8 cellular contexts compared by ENCODE assay signal in the genomic region with DNA sequence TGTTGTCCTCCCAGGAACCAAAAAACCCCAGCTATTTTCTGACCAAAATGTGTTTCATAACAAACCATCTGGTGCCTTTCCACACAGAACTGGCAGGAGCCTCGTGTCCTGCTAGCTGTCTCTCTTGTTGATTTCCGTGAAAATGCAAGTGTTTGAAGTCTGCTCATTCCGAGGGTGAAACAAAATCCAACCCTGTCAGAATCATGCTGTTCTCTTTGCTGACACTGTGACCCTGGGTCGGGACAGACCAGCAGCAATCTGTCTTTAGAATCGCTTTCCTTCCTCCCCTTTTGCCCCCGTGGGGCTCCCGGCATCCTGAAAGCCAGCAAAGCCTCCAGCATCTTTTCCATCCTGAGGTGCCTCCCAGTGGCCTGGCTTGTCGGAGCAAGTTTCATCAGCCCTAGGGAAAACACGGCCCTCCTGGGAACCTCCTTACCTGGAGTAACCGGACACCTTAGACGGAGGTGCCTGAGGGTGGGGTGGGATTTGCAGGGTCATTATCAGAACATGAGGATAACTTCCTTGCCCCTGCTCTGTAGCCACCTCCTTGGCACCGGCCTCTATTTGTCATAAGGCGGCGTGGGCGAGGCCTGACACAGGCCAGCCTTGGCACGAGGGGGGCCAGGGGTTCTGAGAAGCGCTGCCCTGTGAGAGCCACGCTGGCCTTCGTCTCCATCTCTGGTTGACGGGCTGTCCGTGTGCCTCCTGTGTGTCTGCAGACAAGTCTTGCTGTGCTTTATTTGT. TPM values are rescaled to one million over a fixed set of nuclear protein-coding genes. Genes with fewer than 3 reads are reported as not detected.
DNase-seq lines count a peak whose midpoint lies in the region; ATAC-seq, FAIRE-seq and TF ChIP-seq lines count a peak whose summit lies in the region.

No MANE protein-coding gene starts in this region.

- H3K9me3 ChIP-seq in HepG2 (ENCODE audit: low read length) (no peaks in the 10 kb centered on the region), right lobe of liver (no peaks in the 10 kb centered on the region), tibial nerve (no peaks in the 10 kb centered on the region)

- no peak for TF ChIP-seq EP300 in HepG2 (IDR thresholded peaks at IDR 0.05; ENCODE audit: low read depth in 2 of 2, low read length in 2 of 2)
- TF ChIP-seq EP300 in HepG2 (CRISPR knock-in tag; IDR thresholded peaks at IDR 0.05; ENCODE audit: borderline replicate concordance): no peak
- TF ChIP-seq EP300 in tibial nerve (IDR thresholded peaks at IDR 0.05): peak in 1 of 2 donors; percentile 81

- TF ChIP-seq RAD21 in HepG2 (CRISPR knock-in tag; IDR thresholded peaks at IDR 0.05): no peak

- TF ChIP-seq CTCF in HepG2 (CRISPR knock-in tag; IDR thresholded peaks at IDR 0.05) (peak; percentile 33; the same call in 1 of the 2 replicates), right lobe of liver (IDR thresholded peaks at IDR 0.05) (no peak), tibial nerve (IDR thresholded peaks at IDR 0.05) (peak in 1 of 5 experiments; percentile 24)

- H3K4me3 Mint-ChIP-seq in immature natural killer cell: no peak overlapping the region

- H3K4me1 Mint-ChIP-seq in immature natural killer cell: peaks cover 33 to 43% of the 10 kb centered on the region in 2 donors

- H3K36me3 ChIP-seq in HepG2 (replicated peaks in 1 of 2; ENCODE audit: control insufficient read depth in 1 of 2, insufficient read depth in 2 of 2, low read length in 2 of 2) (no peaks in the 10 kb centered on the region; a peak in 1 of 5 replicates), right lobe of liver (peaks cover 0 to 7% (median 3%) of the 10 kb centered on the region in 4 donors), tibial nerve (peaks cover 0 to 13% (median 0%) of the 10 kb centered on the region in 3 donors)

- H3K27me3 Mint-ChIP-seq in immature natural killer cell (ENCODE audit: low read depth in 3 of 3): no peaks in the 10 kb centered on the region

- H3K27ac Mint-ChIP-seq in immature natural killer cell: peak overlapping the region in 5 of 6 donors; percentile 20 to 84 (median 40)

- H3K4me3 ChIP-seq in HepG2 (replicated peaks in 1 of 3; ENCODE audit: insufficient read depth in 1 of 3, low read depth in 2 of 3, low read length in 3 of 3): no peak overlapping the region
- H3K4me3 ChIP-seq in right lobe of liver: no peak overlapping the region
- no peak overlapping the region for H3K4me3 ChIP-seq in tibial nerve

- BruUV-seq in HepG2 (replicated peaks; lab: Mats Ljungman, UMichigan): TSS peak; percentile 42

- 46% methylated on average over 21 of the region's 21 CpGs for WGBS in HepG2 (ENCODE audit: low lambda C conversion rate)
- 54% methylated on average over 15 of the region's 21 CpGs for WGBS in right lobe of liver (ENCODE audit: insufficient coverage, low coverage, low lambda C conversion rate, missing lambda C conversion rate)
- 42 to 45% methylated on average over 20 to 21 of the region's 21 CpGs for WGBS in tibial nerve, 2 donors

- H4K20me1 ChIP-seq in HepG2 (ENCODE audit: insufficient read depth, low read length): no peaks in the 10 kb centered on the region

- no peak for TF ChIP-seq POLR2A in HepG2 (IDR thresholded peaks at IDR 0.05; ENCODE audit: insufficient read depth in 1 of 2, low read depth in 2 of 2, low read length in 2 of 2)
- no peak for TF ChIP-seq POLR2A in right lobe of liver (IDR thresholded peaks at IDR 0.05)
- no peak for TF ChIP-seq POLR2A in tibial nerve (IDR thresholded peaks at IDR 0.05)

- H3K4me1 ChIP-seq in HepG2 (ENCODE audit: insufficient read depth, low read length) (peaks cover 22% of the 10 kb centered on the region), right lobe of liver (peaks cover 2 to 38% (median 18%) of the 10 kb centered on the region in 4 donors), tibial nerve (peaks cover 0 to 69% (median 28%) of the 10 kb centered on the region in 4 donors)

- DNase-seq in HepG2 (ENCODE audit: low spot score) (no peak), right lobe of liver (no peak), astrocyte of the hippocampus (ENCODE audit: low read depth, low spot score) (peak; percentile 71), immature natural killer cell (no peak), tibial nerve (ENCODE audit: low spot score in 2 of 2) (peak; percentile 47 to 73)
- no peak for DNase-seq in effector CD4-positive, alpha-beta T cell

- H3K9me3 Mint-ChIP-seq in immature natural killer cell: no peaks in the 10 kb centered on the region

- H3K79me2 ChIP-seq in HepG2 (ENCODE audit: insufficient read depth, low read length): no peaks in the 10 kb centered on the region

- H3K27ac ChIP-seq in HepG2 (ENCODE audit: extremely low read length, insufficient read depth, low read length) (no peak overlapping the region), right lobe of liver (no peak overlapping the region), tibial nerve (peak overlapping the region; percentile 63 to 91 (median 76))

- in situ Hi-C loops in HepG2 (cut with HindIII; ENCODE audit: extremely low pct_ligation_motif_present, low pct_unique_long_range_greater_than_20kb): loop anchor here (5.0 kb wide), 1 partner anchor 36 kb away; no protein-coding TSS in a partner anchor

- H2AFZ ChIP-seq in HepG2 (ENCODE audit: low read length): no peak overlapping the region

- H3K27me3 ChIP-seq in HepG2 (ENCODE audit: control insufficient read depth in 1 of 2, insufficient read depth in 2 of 2, low read length in 2 of 2) (peaks cover 0 to 3% of the 10 kb centered on the region in 2 experiments; a peak in 1 of 5 replicates), right lobe of liver (no peaks in the 10 kb centered on the region), tibial nerve (no peaks in the 10 kb centered on the region)

- peaks cover 0 to 18% (median 10%) of the 10 kb centered on the region in 3 donors for H3K36me3 Mint-ChIP-seq in immature natural killer cell

- FAIRE-seq in HepG2 (lab: Jason Lieb, UNC): no peak

- intact Hi-C loops in HepG2 (cut with micrococcal nuclease; ENCODE audit: unreplicated experiment): no loop called here
- intact Hi-C loops in right lobe of liver (cut with DNase I): no loop called here

- POLR2A ChIA-PET in HepG2 (lab: Yijun Ruan, JAX): no interaction called here

- no peak overlapping the region; the same call in 1 of the 2 replicates for H3K4me2 ChIP-seq in HepG2 (ENCODE audit: low read depth, low read length)

- CTCF ChIA-PET in HepG2 (lab: Yijun Ruan, JAX; ENCODE audit: low intra/inter-chr PET ratio, low total read pairs): no interaction called here

- H3K9ac ChIP-seq in HepG2 (ENCODE audit: insufficient read depth, low read depth, low read length): no peak overlapping the region

- ATAC-seq in HepG2: 0 out of 3 replicates have a peak, but pooled peaks have one; percentile 5
- ATAC-seq in right lobe of liver: no peak
- no peak for ATAC-seq in HG03175 (IDR thresholded peaks at IDR 0.05; ENCODE audit: unreplicated experiment)
- no peak for ATAC-seq in HG03280 (IDR thresholded peaks at IDR 0.05; ENCODE audit: unreplicated experiment)

RNA-seq across cellular contexts. Expression of gene LDLRAP1, which starts 24.9 kb away (rescaled TPM):
- total RNA-seq in HepG2 (2016; rRNA removed; fragmentation: Illumina TruSeq; extraction: Trizol) (6.3 and 7.2 TPM in 2 replicates), right lobe of liver (10 to 100 TPM; 15.3 to 24.3 (median 16.7) TPM), tibial nerve (10 to 100 TPM; 10.9 to 28.5 (median 14.7) TPM)
- total RNA-seq in HepG2 (2016; cell fraction: cytosol; rRNA removed; fragmentation: Illumina TruSeq; extraction: Trizol; ENCODE audit: low read depth): 1.6 and 1.8 TPM in 2 replicates
- 5.6 and 7.1 TPM in 2 replicates for total RNA-seq in HepG2 (2016; cell fraction: insoluble cytoplasmic fraction; rRNA removed; fragmentation: Illumina TruSeq; extraction: Trizol)
- 5.1 and 6.4 TPM in 2 replicates for total RNA-seq in HepG2 (2016; cell fraction: membrane; rRNA removed; fragmentation: Illumina TruSeq; extraction: Trizol)
- total RNA-seq in HepG2 (2016; cell fraction: nucleus; rRNA removed; fragmentation: Illumina TruSeq; extraction: Trizol): 4.2 and 4.7 TPM in 2 replicates
- polyA plus RNA-seq in HepG2 (2011; rRNA removed) (12.1 and 13.7 TPM in 2 replicates), immature natural killer cell (10 to 100 TPM; 46.5 to 81.5 (median 69.2) TPM)
- 9.5 and 10.4 TPM in 2 replicates for polyA plus RNA-seq in HepG2 (2011; cell fraction: cytosol; rRNA removed)
- polyA plus RNA-seq in HepG2 (2011; cell fraction: nucleus; rRNA removed): 22.0 and 26.7 TPM in 2 replicates
- polyA plus RNA-seq in HepG2 (2012): 7.7 and 7.8 TPM in 2 replicates
- 1.6 and 1.8 TPM in 2 replicates for polyA plus RNA-seq in HepG2 (2016; cell fraction: cytosol; fragmentation: Illumina TruSeq; extraction: Trizol; ENCODE audit: low read depth)
- polyA plus RNA-seq in HepG2 (2016; cell fraction: insoluble cytoplasmic fraction; fragmentation: Illumina TruSeq; extraction: Trizol; ENCODE audit: low read depth): 7.0 and 8.1 TPM in 2 replicates
- 4.6 and 4.8 TPM in 2 replicates for polyA plus RNA-seq in HepG2 (2016; cell fraction: membrane; fragmentation: Illumina TruSeq; extraction: Trizol; ENCODE audit: low read depth)
- polyA plus RNA-seq in HepG2 (2016; cell fraction: nucleus; fragmentation: Illumina TruSeq; extraction: Trizol; ENCODE audit: insufficient read depth, low read depth): 12.0 and 13.6 TPM in 2 replicates
- polyA minus RNA-seq in HepG2 (2011; rRNA and poly(A)+ RNA removed; ENCODE audit: low replicate concordance): 12.3 and 19.3 TPM in 2 replicates
- 6.8 and 10.5 TPM in 2 replicates for polyA minus RNA-seq in HepG2 (2011; cell fraction: cytosol; rRNA and poly(A)+ RNA removed)
- 6.1 and 6.2 TPM in 2 replicates for polyA minus RNA-seq in HepG2 (2011; cell fraction: nucleus; rRNA and poly(A)+ RNA removed)

RNA-seq across cellular contexts. Expression of gene MAN1C1, which starts 48.3 kb away (rescaled TPM):
- total RNA-seq in HepG2 (2016; rRNA removed; fragmentation: Illumina TruSeq; extraction: Trizol) (0.15 and 0.49 TPM in 2 replicates), right lobe of liver (10 to 100 TPM; 10.7 to 38.8 (median 21.0) TPM), tibial nerve (10 to 100 TPM; 14.6 to 25.1 (median 17.5) TPM)
- total RNA-seq in HepG2 (2016; cell fraction: cytosol; rRNA removed; fragmentation: Illumina TruSeq; extraction: Trizol; ENCODE audit: low read depth): 0.26 and 0.30 TPM in 2 replicates
- 0.32 and 0.39 TPM in 2 replicates for total RNA-seq in HepG2 (2016; cell fraction: insoluble cytoplasmic fraction; rRNA removed; fragmentation: Illumina TruSeq; extraction: Trizol)
- total RNA-seq in HepG2 (2016; cell fraction: membrane; rRNA removed; fragmentation: Illumina TruSeq; extraction: Trizol): 0.31 and 0.69 TPM in 2 replicates
- 0.25 and 0.50 TPM in 2 replicates for total RNA-seq in HepG2 (2016; cell fraction: nucleus; rRNA removed; fragmentation: Illumina TruSeq; extraction: Trizol)
- polyA plus RNA-seq in HepG2 (2011; rRNA removed) (0.18 and 0.39 TPM in 2 replicates), immature natural killer cell (1 to 10 TPM in 2 of 3 donors, under 1 TPM in 1; 0.48 to 2.8 (median 1.2) TPM)
- polyA plus RNA-seq in HepG2 (2011; cell fraction: cytosol; rRNA removed): 0.30 and 0.31 TPM in 2 replicates
- polyA plus RNA-seq in HepG2 (2011; cell fraction: nucleus; rRNA removed): 0.23 and 0.45 TPM in 2 replicates
- 0.08 and 0.34 TPM in 2 replicates for polyA plus RNA-seq in HepG2 (2012)
- 0.11 and 0.33 TPM in 2 replicates for polyA plus RNA-seq in HepG2 (2016; cell fraction: cytosol; fragmentation: Illumina TruSeq; extraction: Trizol; ENCODE audit: low read depth)
- polyA plus RNA-seq in HepG2 (2016; cell fraction: insoluble cytoplasmic fraction; fragmentation: Illumina TruSeq; extraction: Trizol; ENCODE audit: low read depth): 0.90 and 1.0 TPM in 2 replicates
- polyA plus RNA-seq in HepG2 (2016; cell fraction: membrane; fragmentation: Illumina TruSeq; extraction: Trizol; ENCODE audit: low read depth): 0.25 and 0.31 TPM in 2 replicates
- polyA plus RNA-seq in HepG2 (2016; cell fraction: nucleus; fragmentation: Illumina TruSeq; extraction: Trizol; ENCODE audit: insufficient read depth, low read depth): 0.79 TPM in 1 of 2 replicates, not detected in the other
- polyA minus RNA-seq in HepG2 (2011; rRNA and poly(A)+ RNA removed; ENCODE audit: low replicate concordance): 0.16 and 0.40 TPM in 2 replicates
- polyA minus RNA-seq in HepG2 (2011; cell fraction: cytosol; rRNA and poly(A)+ RNA removed): not detected in 2 replicates
- polyA minus RNA-seq in HepG2 (2011; cell fraction: nucleus; rRNA and poly(A)+ RNA removed): 0.26 TPM in 1 of 2 replicates, not detected in the other

Comparison
In these comparisons a context has a peak if more than half of its experiments do, and no peak if none do; other contexts are left out.
1. RNA of gene MAN1C1, which starts 48.3 kb away (total RNA-seq): 10.7 to 38.8 TPM in right lobe of liver and 14.6 to 25.1 TPM in tibial nerve; 0.15 to 0.69 TPM in HepG2; every median in the first group is over 4 times any median in the second.
2. DNase-seq: peak in astrocyte of the hippocampus (single experiment) and tibial nerve (2 of 2); none in HepG2 (single experiment), right lobe of liver (0 of 3), immature natural killer cell (0 of 3) and effector CD4-positive, alpha-beta T cell (single experiment).
3. H3K27ac ChIP-seq: peak in tibial nerve (4 of 4); none in HepG2 (single experiment) and right lobe of liver (0 of 3).